34 cellular contexts compared by ENCODE assay signal in the genomic region with DNA sequence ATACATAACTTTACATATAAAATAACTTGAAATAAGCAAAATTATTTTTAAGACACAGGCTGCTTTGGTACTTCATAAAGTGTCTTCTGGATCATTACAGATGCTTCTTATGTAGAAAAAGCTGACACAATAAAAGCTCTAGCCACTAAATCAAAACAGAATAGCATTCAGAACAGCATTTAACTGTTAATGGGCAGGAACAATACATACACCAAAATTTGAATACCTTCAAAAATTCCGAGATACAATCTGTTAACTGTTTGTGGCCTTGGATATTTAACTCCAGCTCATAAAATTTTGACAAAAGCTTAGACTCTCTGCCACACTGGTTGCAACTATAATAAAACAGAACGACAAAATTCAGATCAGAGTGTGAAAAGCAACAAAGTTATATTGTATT.
"Had no signal": no experiment of that assay in that cellular context is flagged by ENCODE, and none has a peak within 500 bp of the region (broad histone marks: within the 10 kb centered on the region; RNA-seq: fewer than 3 reads in every experiment).

No MANE protein-coding gene starts in this region.

- H3K9me3 Mint-ChIP-seq: activated B cell treated with CpG ODN at 0.5 μM for 24 hours; activated CD4-positive, alpha-beta memory T cell treated with anti-CD3 and anti-CD28 coated beads for 36 hours; activated CD8-positive, alpha-beta T cell treated with anti-CD3 and anti-CD28 coated beads for 36 hours; activated naive CD4-positive, alpha-beta T cell treated with anti-CD3 and anti-CD28 coated beads for 36 hours; activated naive CD4-positive, alpha-beta T cell treated with anti-CD3 and anti-CD28 coated beads, Interleukin-2, amount 50 U/mL, for 72 hours; activated naive CD8-positive, alpha-beta T cell treated with anti-CD3 and anti-CD28 coated beads for 36 hours; activated T-helper 1 cell treated with anti-CD3 and anti-CD28 coated beads, Interleukin-12 subunit alpha, Interleukin-12 subunit beta, Interleukin-2, Interleukin-4 antibody, amounts not matched to agents 30 ng/mL and 10 ng/mL and 1 ng/mL, durations not matched to agents 14 hours and 24 hours and 36 hours; activated T-helper 17 cell treated with anti-CD3 and anti-CD28 coated beads, Interleukin-2, amount 50 U/mL, for 72 hours; T-helper 1 cell treated with Interleukin-12 subunit alpha and Interleukin-12 subunit beta and Interleukin-4 antibody, amounts not matched to agents 30 μg/mL and 1 μg/mL, for 36 hours; T-helper 2 cell treated with Interferon-gamma antibody and Interleukin-4, amounts not matched to agents 5 μg/mL and 100 μg/mL, for 36 hours had no signal

- DNase-seq: activated B cell treated with CpG ODN at 0.5 μM for 24 hours; activated CD4-positive, alpha-beta memory T cell treated with anti-CD3 and anti-CD28 coated beads for 36 hours; activated CD4-positive, alpha-beta T cell treated with anti-CD3 and anti-CD28 coated beads for 48 hours; activated CD4-positive, alpha-beta T cell treated with anti-CD3 and anti-CD28 coated beads, Interleukin-2, amount 50 U/mL, for 1 hour; activated CD4-positive, alpha-beta T cell treated with anti-CD3 and anti-CD28 coated beads, Interleukin-2, amount 50 U/mL, for 4 hours; activated CD4-positive, CD25-positive, alpha-beta regulatory T cell treated with anti-CD3 and anti-CD28 coated beads, Interleukin-2, amount 50 U/mL, for 72 hours; activated CD8-positive, alpha-beta memory T cell treated with anti-CD3 and anti-CD28 coated beads, Interleukin-2, amount 50 U/mL, for 4 hours; activated CD8-positive, alpha-beta T cell treated with anti-CD3 and anti-CD28 coated beads for 36 hours; activated effector memory CD4-positive, alpha-beta T cell treated with anti-CD3 and anti-CD28 coated beads, Interleukin-2, amount 50 U/mL, for 16 hours; activated gamma-delta T cell treated with Interleukin-2 at 50 U/mL for 16 hours; activated naive CD4-positive, alpha-beta T cell; activated naive CD4-positive, alpha-beta T cell treated with anti-CD3 and anti-CD28 coated beads for 36 hours; activated naive CD4-positive, alpha-beta T cell treated with anti-CD3 and anti-CD28 coated beads, Interleukin-2, amount 50 U/mL, for 16 hours; activated naive CD8-positive, alpha-beta T cell treated with anti-CD3 and anti-CD28 coated beads for 36 hours; activated T-cell treated with anti-CD3 and anti-CD28 coated beads, Interleukin-2, amount 50 U/mL, for 48 hours; adrenal gland; amniotic stem cell; aorta; body of pancreas; brain microvascular endothelial cell; central memory CD4-positive, alpha-beta T cell; SW 1271; T-helper 1 cell; T-helper 2 cell; T-helper 9 cell had no signal

- H3K4me1 Mint-ChIP-seq: activated B cell treated with CpG ODN at 0.5 μM for 24 hours; activated naive CD8-positive, alpha-beta T cell treated with anti-CD3 and anti-CD28 coated beads for 36 hours had no signal

- H3K27ac Mint-ChIP-seq: activated B cell treated with CpG ODN at 0.5 μM for 24 hours; activated CD4-positive, alpha-beta memory T cell treated with anti-CD3 and anti-CD28 coated beads for 36 hours; activated CD8-positive, alpha-beta T cell treated with anti-CD3 and anti-CD28 coated beads for 36 hours; activated naive CD4-positive, alpha-beta T cell treated with anti-CD3 and anti-CD28 coated beads for 36 hours; activated naive CD4-positive, alpha-beta T cell treated with anti-CD3 and anti-CD28 coated beads, Interleukin-2, amount 50 U/mL, for 72 hours; activated naive CD8-positive, alpha-beta T cell treated with anti-CD3 and anti-CD28 coated beads for 36 hours; activated T-helper 1 cell treated with anti-CD3 and anti-CD28 coated beads, Interleukin-12 subunit alpha, Interleukin-12 subunit beta, Interleukin-2, Interleukin-4 antibody, amounts not matched to agents 30 ng/mL and 10 ng/mL and 1 ng/mL, durations not matched to agents 14 hours and 24 hours and 36 hours; activated T-helper 17 cell treated with anti-CD3 and anti-CD28 coated beads, Interleukin-2, amount 50 U/mL, for 72 hours; T-helper 1 cell treated with Interleukin-12 subunit alpha and Interleukin-12 subunit beta and Interleukin-4 antibody, amounts not matched to agents 30 μg/mL and 1 μg/mL, for 36 hours; T-helper 2 cell treated with Interferon-gamma antibody and Interleukin-4, amounts not matched to agents 5 μg/mL and 100 μg/mL, for 36 hours had no signal

- H3K27me3 ChIP-seq: adrenal gland, body of pancreas, brain microvascular endothelial cell, breast epithelium had no signal

- H3K27ac ChIP-seq: adrenal gland, body of pancreas, brain microvascular endothelial cell, breast epithelium, VCaP had no signal

- FAIRE-seq: astrocyte, TTC549 had no signal

- H3K4me1 ChIP-seq: body of pancreas, breast epithelium had no signal

- H3K4me3 Mint-ChIP-seq: activated B cell treated with CpG ODN at 0.5 μM for 24 hours; activated CD4-positive, alpha-beta memory T cell treated with anti-CD3 and anti-CD28 coated beads for 36 hours; activated CD8-positive, alpha-beta T cell treated with anti-CD3 and anti-CD28 coated beads for 36 hours; activated naive CD4-positive, alpha-beta T cell treated with anti-CD3 and anti-CD28 coated beads for 36 hours; activated naive CD8-positive, alpha-beta T cell treated with anti-CD3 and anti-CD28 coated beads for 36 hours; activated T-helper 1 cell treated with anti-CD3 and anti-CD28 coated beads, Interleukin-12 subunit alpha, Interleukin-12 subunit beta, Interleukin-2, Interleukin-4 antibody, amounts not matched to agents 30 ng/mL and 10 ng/mL and 1 ng/mL, durations not matched to agents 14 hours and 24 hours and 36 hours; activated T-helper 17 cell treated with anti-CD3 and anti-CD28 coated beads, Interleukin-2, amount 50 U/mL, for 72 hours; T-helper 1 cell treated with Interleukin-12 subunit alpha and Interleukin-12 subunit beta and Interleukin-4 antibody, amounts not matched to agents 30 μg/mL and 1 μg/mL, for 36 hours; T-helper 2 cell treated with Interferon-gamma antibody and Interleukin-4, amounts not matched to agents 5 μg/mL and 100 μg/mL, for 36 hours had no signal

- ATAC-seq: activated CD8-positive, alpha-beta T cell treated with anti-CD3 and anti-CD28 coated beads for 36 hours; activated naive CD4-positive, alpha-beta T cell treated with anti-CD3 and anti-CD28 coated beads, Interleukin-2, amount 50 U/mL, for 72 hours; activated T-helper 17 cell treated with anti-CD3 and anti-CD28 coated beads, Interleukin-2, amount 50 U/mL, for 72 hours; body of pancreas had no signal

- H3K9me3 ChIP-seq: adrenal gland, body of pancreas, breast epithelium had no signal

- H3K4me3 ChIP-seq: adrenal gland, body of pancreas, breast epithelium had no signal

- H3K27me3 Mint-ChIP-seq: activated B cell treated with CpG ODN at 0.5 μM for 24 hours; activated CD4-positive, alpha-beta memory T cell treated with anti-CD3 and anti-CD28 coated beads for 36 hours; activated CD8-positive, alpha-beta T cell treated with anti-CD3 and anti-CD28 coated beads for 36 hours; activated naive CD8-positive, alpha-beta T cell treated with anti-CD3 and anti-CD28 coated beads for 36 hours; activated T-helper 17 cell treated with anti-CD3 and anti-CD28 coated beads, Interleukin-2, amount 50 U/mL, for 72 hours had no signal
